16 cellular contexts compared by ENCODE assay signal in the genomic region with DNA sequence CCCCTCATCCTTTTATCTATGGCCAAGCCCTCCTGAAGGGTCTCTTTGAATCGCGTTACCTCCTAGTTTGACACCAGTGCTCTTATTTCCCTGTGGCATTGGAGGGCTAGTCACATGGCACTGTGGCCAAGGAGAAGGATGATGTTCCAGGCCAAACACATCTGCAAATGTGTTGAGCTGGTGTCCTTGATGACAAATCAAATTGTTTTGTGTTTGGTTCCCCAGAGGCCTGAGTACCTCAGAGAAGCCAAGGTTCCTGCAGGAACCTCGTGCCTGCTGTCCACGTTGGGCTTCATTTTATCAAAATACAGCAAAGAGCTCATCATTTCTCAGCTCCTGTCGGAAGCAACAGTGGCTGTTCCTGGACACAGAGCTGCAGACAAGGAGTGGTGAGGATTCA. TPM values are rescaled to one million over a fixed set of nuclear protein-coding genes. Genes with fewer than 3 reads are reported as not detected.
DNase-seq lines count a peak whose midpoint lies in the region; ATAC-seq and TF ChIP-seq lines count a peak whose summit lies in the region.
"Had no signal": no experiment of that assay in that cellular context is flagged by ENCODE, and none has a peak within 500 bp of the region (broad histone marks: within the 10 kb centered on the region; RNA-seq: fewer than 3 reads in every experiment).

No MANE protein-coding gene starts in this region.

- ATAC-seq in right cardiac atrium (no peak), HG03045 (IDR thresholded peaks at IDR 0.05; ENCODE audit: unreplicated experiment) (no peak), GM18511 (IDR thresholded peaks at IDR 0.05; ENCODE audit: unreplicated experiment) (no peak)
- ATAC-seq: HCT116 had no signal

- no peak overlapping the region for H2BK15ac ChIP-seq in H9 (ENCODE audit: low read depth, low read length)

- no peak overlapping the region for H4K5ac ChIP-seq in H9 (ENCODE audit: insufficient read length, low read depth, low read length)

- H2AFZ ChIP-seq in H9 (ENCODE audit: low read length) = no peak overlapping the region

- no peak overlapping the region for H2BK20ac ChIP-seq in H9 (ENCODE audit: low read depth, low read length, poor library complexity, severe bottlenecking)

- DNase-seq in H9 = no peak
- DNase-seq in brain microvascular endothelial cell = no peak
- DNase-seq in right cardiac atrium = peak in 1 of 3 donors; percentile 3
- no peak for DNase-seq in C1 segment of cervical spinal cord (lab: John Stamatoyannopoulos, UW)
- DNase-seq in GM19240 (ENCODE audit: insufficient read length, low spot score) = no peak
- DNase-seq: effector memory CD4-positive, alpha-beta T cell; mammary epithelial cell; NCI-H524 treated with DMSO at 0.1 percent for 48 hours; SHP77 had no signal

- no peaks in the 10 kb centered on the region for H3K79me1 ChIP-seq in H9 (ENCODE audit: insufficient read depth, low read depth, low read length, poor library complexity, severe bottlenecking)

- H3K4me3 ChIP-seq in brain microvascular endothelial cell (ENCODE audit: low read depth, low read length) = no peak overlapping the region
- H3K4me3 ChIP-seq in right cardiac atrium (ENCODE audit: low read length) = no peak overlapping the region
- no peak overlapping the region for H3K4me3 ChIP-seq in skeletal muscle tissue (ENCODE audit: low read length in 3 of 3)
- H3K4me3 ChIP-seq: ovary had no signal

- peaks cover 5 to 15% of the 10 kb centered on the region in 2 experiments for H3K4me1 Mint-ChIP-seq in H9

- H3K36me3 ChIP-seq in brain microvascular endothelial cell (replicated peaks) = no peaks in the 10 kb centered on the region
- peaks cover 6 to 18% (median 17%) of the 10 kb centered on the region in 3 donors for H3K36me3 ChIP-seq in skeletal muscle tissue (ENCODE audit: control insufficient read depth in 3 of 3, insufficient read depth in 3 of 3, low read length in 3 of 3)
- H3K36me3 ChIP-seq: ovary had no signal

- peak overlapping the region in 2 of 3 experiments; percentile 31 to 77; a peak in 4 of 7 replicates for H3K27ac Mint-ChIP-seq in H9
- H3K27ac Mint-ChIP-seq: activated naive CD8-positive, alpha-beta T cell had no signal

- H3K4me2 ChIP-seq in H9 (ENCODE audit: insufficient read depth, insufficient read length, low read length) = no peak overlapping the region

- no peak overlapping the region for H3K14ac ChIP-seq in H9 (ENCODE audit: insufficient read depth, low read length)

- H3K9me3 ChIP-seq in H9 (ENCODE audit: control insufficient read depth, low read depth, low read length) (no peaks in the 10 kb centered on the region), right cardiac atrium (ENCODE audit: control insufficient read depth, low read length) (no peaks in the 10 kb centered on the region), skeletal muscle tissue (ENCODE audit: control insufficient read depth in 3 of 3, low read length in 3 of 3) (no peaks in the 10 kb centered on the region)
- H3K9me3 ChIP-seq: ovary had no signal

- WGBS in H9 (ENCODE audit: extremely low coverage, insufficient read length, low lambda C conversion rate) = no CpG with 5 or more reads among the region's 5 CpGs
- 34% methylated on average over 5 of the region's 5 CpGs for WGBS in right cardiac atrium

- no peak overlapping the region for H4K8ac ChIP-seq in H9 (replicated peaks; ENCODE audit: insufficient read length, low read depth, low read length)

- H3K23ac ChIP-seq in H9 (ENCODE audit: insufficient read length, low read depth, low read length) = no peak overlapping the region

- H2BK120ac ChIP-seq in H9 (ENCODE audit: low read depth, low read length, poor library complexity, severe bottlenecking) = no peak overlapping the region

- in situ Hi-C loops in brain microvascular endothelial cell (cut with HindIII; ENCODE audit: low pct_ligation_motif_present, low sequenced_read_pairs) = no loop called here

- no peaks in the 10 kb centered on the region for H3K4me1 ChIP-seq in H9 (ENCODE audit: insufficient read depth, low read length)
- H3K4me1 ChIP-seq in right cardiac atrium (ENCODE audit: control insufficient read depth, insufficient read depth, low read length) = peaks cover 3% of the 10 kb centered on the region
- peaks cover 10 to 13% (median 13%) of the 10 kb centered on the region in 3 donors for H3K4me1 ChIP-seq in skeletal muscle tissue (ENCODE audit: control insufficient read depth in 3 of 3, insufficient read depth in 3 of 3, low read length in 3 of 3)

- H3K9ac ChIP-seq in H9 (ENCODE audit: extremely low read depth, insufficient read length, low read length) = no peak overlapping the region
- H3K9ac ChIP-seq in skeletal muscle tissue (ENCODE audit: low read depth in 1 of 3, low read length in 3 of 3) = peak overlapping the region; percentile 12 to 51 (median 18)

- peaks cover 5 to 27% (median 24%) of the 10 kb centered on the region in 3 experiments; a peak in 4 of 7 replicates for H3K36me3 Mint-ChIP-seq in H9 (ENCODE audit: insufficient read depth in 1 of 3, low read depth in 3 of 3)

- intact Hi-C loops in right cardiac atrium (cut with DNase I) = no loop called here

- no peaks in the 10 kb centered on the region for H3K9me3 Mint-ChIP-seq in H9

- no peak overlapping the region for H2BK5ac ChIP-seq in H9 (ENCODE audit: insufficient read length, low read length)

- H3K18ac ChIP-seq in H9 (ENCODE audit: insufficient read length, low read depth, low read length) = no peak overlapping the region

- TF ChIP-seq CTCF in H9 (conservative IDR thresholded peaks at IDR 0.05) = no peak
- no peak for TF ChIP-seq CTCF in brain microvascular endothelial cell (IDR thresholded peaks at IDR 0.05; ENCODE audit: low read depth, low read length, missing control alignments)

- no peaks in the 10 kb centered on the region for H3K23me2 ChIP-seq in H9 (ENCODE audit: insufficient read length, low read depth, low read length, poor library complexity, severe bottlenecking)

- H3K79me2 ChIP-seq in H9 (ENCODE audit: insufficient read depth, low read length) = no peaks in the 10 kb centered on the region

- no peak overlapping the region for H3K4ac ChIP-seq in H9 (ENCODE audit: low read depth, low read length)

- H2BK12ac ChIP-seq in H9 (ENCODE audit: insufficient read length, low read depth, low read length) = no peak overlapping the region

- H3K56ac ChIP-seq in H9 (ENCODE audit: insufficient read length, low read depth, low read length) = no peak overlapping the region

- no peak overlapping the region for H2AK5ac ChIP-seq in H9 (ENCODE audit: insufficient read length, low read length)

- H3K27ac ChIP-seq in H9 (ENCODE audit: insufficient read length, low read depth, low read length) (no peak overlapping the region), brain microvascular endothelial cell (peak overlapping the region; percentile 55), right cardiac atrium (ENCODE audit: low read length) (peak overlapping the region; percentile 95), skeletal muscle tissue (ENCODE audit: low read depth, low read length) (peak overlapping the region; percentile 79)
- H3K27ac ChIP-seq: C4-2B, ovary had no signal

- H3K4me3 Mint-ChIP-seq in H9 = no peak overlapping the region
- H3K4me3 Mint-ChIP-seq: activated naive CD8-positive, alpha-beta T cell had no signal

- no peak overlapping the region for H4K91ac ChIP-seq in H9 (ENCODE audit: insufficient read length, low read depth, low read length)

- no peaks in the 10 kb centered on the region; the same call in 1 of the 2 replicates for H3K27me3 Mint-ChIP-seq in H9 (ENCODE audit: low read depth)
- H3K27me3 Mint-ChIP-seq: activated naive CD8-positive, alpha-beta T cell had no signal

- H3T11ph ChIP-seq in H9 (ENCODE audit: low read length) = no peak overlapping the region

- no peaks in the 10 kb centered on the region for H4K20me1 ChIP-seq in H9 (ENCODE audit: control insufficient read depth, insufficient read depth, insufficient read length)

- no peaks in the 10 kb centered on the region for H3K27me3 ChIP-seq in H9 (ENCODE audit: insufficient read depth, low read length)
- no peaks in the 10 kb centered on the region for H3K27me3 ChIP-seq in brain microvascular endothelial cell (replicated peaks)
- H3K27me3 ChIP-seq in right cardiac atrium (ENCODE audit: control insufficient read depth, insufficient read depth) = no peaks in the 10 kb centered on the region
- no peaks in the 10 kb centered on the region for H3K27me3 ChIP-seq in skeletal muscle tissue (ENCODE audit: control insufficient read depth in 3 of 3, insufficient read depth in 3 of 3, low read length in 3 of 3)
- H3K27me3 ChIP-seq: ovary had no signal

RNA-seq across cellular contexts. Expression of a gene that starts 20.7 kb away (rescaled TPM):
- 367 and 376 TPM in 2 replicates for total RNA-seq in H9 (2021)
- total RNA-seq in right cardiac atrium = 100 to 1,000 TPM; 466 to 643 (median 510) TPM
- polyA plus RNA-seq in right cardiac atrium = 2,285 TPM
- total RNA-seq in skeletal muscle tissue = 503 TPM

RNA-seq across cellular contexts. Expression of a gene that starts 55.7 kb away (rescaled TPM):
- total RNA-seq in H9 (2021) (235 and 237 TPM in 2 replicates), right cardiac atrium (10 to 100 TPM; 44.6 to 63.3 (median 56.0) TPM), skeletal muscle tissue (26.1 TPM)
- 32.2 TPM for polyA plus RNA-seq in right cardiac atrium
